ENCODE assay signal across 8 cellular contexts in the genomic region with DNA sequence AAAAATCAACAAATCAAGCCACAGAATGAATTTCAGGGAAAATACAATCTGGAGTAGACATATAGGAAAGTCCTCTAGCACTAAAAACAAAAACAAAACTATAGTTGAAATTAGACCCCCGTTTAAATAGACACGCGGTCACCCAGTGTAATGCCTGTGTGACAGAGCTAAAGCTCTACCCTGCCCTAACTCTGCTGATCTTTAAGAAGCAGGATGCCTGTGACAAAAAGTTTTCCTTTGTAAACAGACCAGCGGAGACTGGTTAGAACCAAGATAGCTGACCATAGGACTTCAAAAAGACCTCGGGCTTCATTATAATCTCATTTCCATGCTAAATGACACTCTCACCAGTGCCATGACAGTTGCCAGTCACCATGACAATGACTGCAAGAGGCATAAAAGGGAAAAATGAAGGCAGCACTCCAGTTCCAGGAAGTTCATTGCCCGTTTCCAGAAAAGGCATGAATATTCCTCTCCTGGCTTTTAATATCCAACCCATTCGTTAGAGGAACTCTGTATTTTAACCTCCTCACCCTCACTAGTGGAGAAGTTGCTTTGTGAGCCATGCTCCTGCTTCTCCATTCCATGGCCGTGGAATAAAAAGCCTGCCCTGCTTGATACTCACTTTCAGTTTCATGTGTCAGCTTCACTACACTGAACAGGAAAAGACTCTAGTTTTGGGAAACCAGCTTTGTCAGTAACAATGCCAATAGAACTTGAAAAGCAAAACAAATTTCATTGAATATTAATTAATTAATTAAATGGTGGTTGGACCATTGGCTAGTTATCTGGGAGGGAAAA.
DNase-seq lines count a peak whose midpoint lies in the region; ATAC-seq, FAIRE-seq and TF ChIP-seq lines count a peak whose summit lies in the region.

No MANE protein-coding gene starts in this region.

- no peak for ATAC-seq in activated T-helper 17 cell treated with anti-CD3 and anti-CD28 coated beads, Interleukin-2, amount 50 U/mL, for 72 hours (replicated peaks)
- ATAC-seq in stimulated activated naive CD8-positive, alpha-beta T cell treated with anti-CD3 and anti-CD28 coated beads, Interleukin-15, amount 100 ng/mL, for 72 hours: no peak

- peaks cover 5% of the 10 kb centered on the region for H3K4me1 Mint-ChIP-seq in T-helper 1 cell treated with Interleukin-12 subunit alpha and Interleukin-12 subunit beta and Interleukin-4 antibody, amounts not matched to agents 30 μg/mL and 1 μg/mL, for 36 hours (ENCODE audit: low read depth)
- no peaks in the 10 kb centered on the region for H3K4me1 Mint-ChIP-seq in activated T-helper 17 cell treated with anti-CD3 and anti-CD28 coated beads, Interleukin-2, amount 50 U/mL, for 72 hours
- no peaks in the 10 kb centered on the region for H3K4me1 Mint-ChIP-seq in stimulated activated naive CD8-positive, alpha-beta T cell treated with anti-CD3 and anti-CD28 coated beads, Interleukin-15, amount 100 ng/mL, for 72 hours

- DNase-seq in T-helper 1 cell: no peak
- peak; percentile 17 for DNase-seq in islet precursor cell
- DNase-seq in stimulated activated naive CD8-positive, alpha-beta T cell treated with anti-CD3 and anti-CD28 coated beads, Interleukin-15, amount 100 ng/mL, for 72 hours: no peak
- no peak for DNase-seq in NCI-H1436 treated with DMSO at 0.1 percent for 48 hours (lab: John Stamatoyannopoulos, UW)
- DNase-seq in D721Med (ENCODE audit: insufficient read length, low spot score): no peak
- DNase-seq in NCI-H1092 (lab: John Stamatoyannopoulos, UW): no peak

- H3K27me3 Mint-ChIP-seq in T-helper 1 cell treated with Interleukin-12 subunit alpha and Interleukin-12 subunit beta and Interleukin-4 antibody, amounts not matched to agents 30 μg/mL and 1 μg/mL, for 36 hours (ENCODE audit: low read depth): peaks cover 29% of the 10 kb centered on the region
- peaks cover 34% of the 10 kb centered on the region for H3K27me3 Mint-ChIP-seq in activated T-helper 17 cell treated with anti-CD3 and anti-CD28 coated beads, Interleukin-2, amount 50 U/mL, for 72 hours
- peaks cover 25% of the 10 kb centered on the region for H3K27me3 Mint-ChIP-seq in stimulated activated naive CD8-positive, alpha-beta T cell treated with anti-CD3 and anti-CD28 coated beads, Interleukin-15, amount 100 ng/mL, for 72 hours

- no peak for FAIRE-seq in D721Med (lab: Jason Lieb, UNC)

- H3K27ac Mint-ChIP-seq in T-helper 1 cell treated with Interleukin-12 subunit alpha and Interleukin-12 subunit beta and Interleukin-4 antibody, amounts not matched to agents 30 μg/mL and 1 μg/mL, for 36 hours: no peak overlapping the region
- H3K27ac Mint-ChIP-seq in activated T-helper 17 cell treated with anti-CD3 and anti-CD28 coated beads, Interleukin-2, amount 50 U/mL, for 72 hours: no peak overlapping the region
- peak overlapping the region; percentile 45 to 79 for H3K27ac Mint-ChIP-seq in stimulated activated naive CD8-positive, alpha-beta T cell treated with anti-CD3 and anti-CD28 coated beads, Interleukin-15, amount 100 ng/mL, for 72 hours

- TF ChIP-seq CTCF in D721Med (IDR thresholded peaks at IDR 0.05; ENCODE audit: insufficient read depth, missing control alignments): no peak

- H3K9me3 Mint-ChIP-seq in T-helper 1 cell treated with Interleukin-12 subunit alpha and Interleukin-12 subunit beta and Interleukin-4 antibody, amounts not matched to agents 30 μg/mL and 1 μg/mL, for 36 hours: no peaks in the 10 kb centered on the region
- H3K9me3 Mint-ChIP-seq in activated T-helper 17 cell treated with anti-CD3 and anti-CD28 coated beads, Interleukin-2, amount 50 U/mL, for 72 hours: no peaks in the 10 kb centered on the region
- no peaks in the 10 kb centered on the region for H3K9me3 Mint-ChIP-seq in stimulated activated naive CD8-positive, alpha-beta T cell treated with anti-CD3 and anti-CD28 coated beads, Interleukin-15, amount 100 ng/mL, for 72 hours

- H3K36me3 Mint-ChIP-seq in T-helper 1 cell treated with Interleukin-12 subunit alpha and Interleukin-12 subunit beta and Interleukin-4 antibody, amounts not matched to agents 30 μg/mL and 1 μg/mL, for 36 hours (ENCODE audit: low read depth): no peaks in the 10 kb centered on the region
- no peaks in the 10 kb centered on the region for H3K36me3 Mint-ChIP-seq in activated T-helper 17 cell treated with anti-CD3 and anti-CD28 coated beads, Interleukin-2, amount 50 U/mL, for 72 hours (ENCODE audit: low read depth)

- H3K4me3 Mint-ChIP-seq in T-helper 1 cell treated with Interleukin-12 subunit alpha and Interleukin-12 subunit beta and Interleukin-4 antibody, amounts not matched to agents 30 μg/mL and 1 μg/mL, for 36 hours: peak overlapping the region; percentile 62
- H3K4me3 Mint-ChIP-seq in activated T-helper 17 cell treated with anti-CD3 and anti-CD28 coated beads, Interleukin-2, amount 50 U/mL, for 72 hours: peak overlapping the region; percentile 47
- peak overlapping the region; percentile 40 to 71 for H3K4me3 Mint-ChIP-seq in stimulated activated naive CD8-positive, alpha-beta T cell treated with anti-CD3 and anti-CD28 coated beads, Interleukin-15, amount 100 ng/mL, for 72 hours

Comparison
In these comparisons a context has a peak if more than half of its experiments do, and no peak if none do; other contexts are left out.
1. H3K27ac Mint-ChIP-seq: peak in stimulated activated naive CD8-positive, alpha-beta T cell treated with anti-CD3 and anti-CD28 coated beads, Interleukin-15, amount 100 ng/mL, for 72 hours (2 of 2); none in T-helper 1 cell treated with Interleukin-12 subunit alpha and Interleukin-12 subunit beta and Interleukin-4 antibody, amounts not matched to agents 30 μg/mL and 1 μg/mL, for 36 hours (single experiment) and activated T-helper 17 cell treated with anti-CD3 and anti-CD28 coated beads, Interleukin-2, amount 50 U/mL, for 72 hours (single experiment).
2. Peak in every context shown above with its lines, with median percentiles within 50 percentile points of each other: H3K4me3 Mint-ChIP-seq.